ENCODE assay signal across 25 cellular contexts in the genomic region with DNA sequence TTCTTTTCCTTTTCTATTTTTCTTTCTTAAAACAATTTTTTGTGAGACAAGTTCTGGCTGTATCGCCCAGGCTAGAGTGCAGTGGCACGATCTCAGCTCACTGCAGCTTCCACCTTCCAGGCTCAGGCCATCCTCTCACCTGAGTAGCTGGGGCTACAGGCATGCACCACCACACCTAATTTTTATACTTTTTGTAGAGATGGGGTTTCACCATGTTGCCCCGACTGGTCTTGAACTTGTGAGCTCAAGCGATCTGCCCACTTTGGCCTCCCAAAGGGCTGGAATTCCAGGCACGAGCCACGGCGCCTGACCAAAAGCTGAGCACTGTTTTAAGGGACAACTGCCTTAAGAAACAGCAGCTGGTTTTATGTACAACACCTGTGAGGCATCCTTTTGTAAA. TPM values are rescaled to one million over a fixed set of nuclear protein-coding genes. Genes with fewer than 3 reads are reported as not detected.
"Had no signal": no experiment of that assay in that cellular context is flagged by ENCODE, and none has a peak within 500 bp of the region (broad histone marks: within the 10 kb centered on the region; RNA-seq: fewer than 3 reads in every experiment).

No MANE protein-coding gene starts in this region.

- H3K4me2 ChIP-seq: SK-N-SH had no signal

- H3K4me1 ChIP-seq: SJSA1 had no signal

- DNase-seq: activated CD4-positive, alpha-beta T cell treated with anti-CD3 and anti-CD28 coated beads, Interleukin-2, amount 10 ng/mL, durations not matched to agents 24 days and 14 days; activated CD4-positive, alpha-beta T cell treated with anti-CD3 and anti-CD28 coated beads, Interleukin-2, amount 50 U/mL, for 4 hours; activated CD8-positive, alpha-beta T cell treated with anti-CD3 and anti-CD28 coated beads for 36 hours; activated naive CD4-positive, alpha-beta T cell; activated naive CD4-positive, alpha-beta T cell treated with anti-CD3 and anti-CD28 coated beads, Interleukin-2, amount 50 U/mL, for 16 hours; activated naive CD8-positive, alpha-beta T cell treated with anti-CD3 and anti-CD28 coated beads for 36 hours; activated T-cell treated with anti-CD3 and anti-CD28 coated beads, Interleukin-2, amount 50 U/mL, for 72 hours; amniotic stem cell; brain microvascular endothelial cell; Karpas-422; KBM-7; NCI-H1048; NCI-H1105 treated with DMSO at 0.1 percent for 48 hours; NCI-H1436; NCI-H1694; NCI-H1930; NCI-H2081 treated with DMSO at 0.1 percent for 48 hours; NCI-H226; NCI-H524 treated with DMSO at 0.1 percent for 48 hours; SHP77 treated with DMSO at 0.1 percent for 48 hours; SK-N-SH had no signal

- H3K4me3 ChIP-seq: SJSA1 had no signal

- H3K9ac ChIP-seq: SK-N-SH had no signal

- H3K27ac ChIP-seq: brain microvascular endothelial cell, SJSA1 had no signal

- ATAC-seq: activated CD8-positive, alpha-beta T cell treated with anti-CD3 and anti-CD28 coated beads for 36 hours; activated T-cell treated with anti-CD3 and anti-CD28 coated beads, Interleukin-2, amount 50 U/mL, for 72 hours; activated T-helper 17 cell treated with anti-CD3 and anti-CD28 coated beads, Interleukin-2, amount 50 U/mL, for 72 hours; Panc1 had no signal

- H3K27me3 ChIP-seq: SJSA1 had no signal

- H3K9me3 ChIP-seq: SJSA1, SK-N-SH had no signal

- H3K36me3 ChIP-seq: brain microvascular endothelial cell, SJSA1 had no signal

- H3K9me2 ChIP-seq: SK-N-SH had no signal

RNA-seq across cellular contexts. Expression of gene NAT8L, which starts 9.3 kb away (rescaled TPM):
- total RNA-seq: RPMI7951, SJSA1 had no signal
